In genomic region chr13:73939603-73940002, GRCh38 we compare ENCODE assay signal across 24 cellular contexts.
DNase-seq lines count a peak whose midpoint lies in the region; ATAC-seq and TF ChIP-seq lines count a peak whose summit lies in the region.
"Had no signal": no experiment of that assay in that cellular context is flagged by ENCODE, and none has a peak within 500 bp of the region (broad histone marks: within the 10 kb centered on the region; RNA-seq: fewer than 3 reads in every experiment).

No MANE protein-coding gene starts in this region.

- H3K27me3 ChIP-seq in DND-41 (ENCODE audit: insufficient read depth, low read length, poor library complexity): no peaks in the 10 kb centered on the region
- H3K27me3 ChIP-seq in naive thymus-derived CD4-positive, alpha-beta T cell (ENCODE audit: control insufficient read depth in 2 of 2, insufficient read depth in 2 of 2, low read length in 2 of 2): no peaks in the 10 kb centered on the region
- H3K27me3 ChIP-seq in vagina: no peaks in the 10 kb centered on the region
- H3K27me3 ChIP-seq: ascending aorta had no signal

- H3K27ac ChIP-seq in DND-41 (ENCODE audit: low read length) (peak overlapping the region; percentile 17; the same call in 1 of the 2 replicates), vagina (no peak overlapping the region)
- H3K27ac ChIP-seq in naive thymus-derived CD4-positive, alpha-beta T cell (ENCODE audit: low read depth, low read length): no peak overlapping the region
- H3K27ac ChIP-seq: ascending aorta, psoas muscle had no signal

- H3K27ac Mint-ChIP-seq in activated T-cell treated with anti-CD3 and anti-CD28 coated beads, Interleukin-2, amount 50 U/mL, for 72 hours: no peak overlapping the region
- H3K27ac Mint-ChIP-seq in activated T-cell treated with anti-CD3 and anti-CD28 coated beads, Interleukin-2, amount 50 U/mL, for 24 hours: no peak overlapping the region
- no peak overlapping the region for H3K27ac Mint-ChIP-seq in WTC11
- H3K27ac Mint-ChIP-seq in naive thymus-derived CD4-positive, alpha-beta T cell: peak overlapping the region in 8 of 9 donors; percentile 25 to 79 (median 48)
- H3K27ac Mint-ChIP-seq: B cell; dendritic cell treated with granulocyte-macrophage colony-stimulating factor and Interleukin-4, amounts not matched to agents 40 ng/mL and 50 ng/mL, for 4 days; T-helper 17 cell; type B pancreatic cell had no signal

- H3K4me2 ChIP-seq in DND-41 (ENCODE audit: insufficient read depth, low read length): no peak overlapping the region

- CTCF ChIA-PET in WTC11 (lab: Charles Lee): no interaction called here
- CTCF ChIA-PET in naive thymus-derived CD4-positive, alpha-beta T cell (lab: Charles Lee): interaction anchor here (1.1 kb wide), 1 partner anchor 349 kb away, joined by 3 read pairs; no protein-coding TSS in a partner anchor

- H3K4me1 Mint-ChIP-seq in activated T-cell treated with anti-CD3 and anti-CD28 coated beads, Interleukin-2, amount 50 U/mL, for 72 hours (ENCODE audit: low read depth): peaks cover 75% of the 10 kb centered on the region
- H3K4me1 Mint-ChIP-seq in activated T-cell treated with anti-CD3 and anti-CD28 coated beads, Interleukin-2, amount 50 U/mL, for 24 hours (ENCODE audit: low read depth): peaks cover 79% of the 10 kb centered on the region
- H3K4me1 Mint-ChIP-seq in WTC11: peaks cover 46% of the 10 kb centered on the region
- H3K4me1 Mint-ChIP-seq in naive thymus-derived CD4-positive, alpha-beta T cell: peaks cover 37 to 94% (median 83%) of the 10 kb centered on the region in 7 donors

- no peaks in the 10 kb centered on the region for H3K9me3 Mint-ChIP-seq in activated T-cell treated with anti-CD3 and anti-CD28 coated beads, Interleukin-2, amount 50 U/mL, for 72 hours
- H3K9me3 Mint-ChIP-seq in activated T-cell treated with anti-CD3 and anti-CD28 coated beads, Interleukin-2, amount 50 U/mL, for 24 hours: no peaks in the 10 kb centered on the region
- 0 out of 2 replicates have a peak, but pooled peaks cover 2% of the 10 kb centered on the region for H3K9me3 Mint-ChIP-seq in WTC11
- H3K9me3 Mint-ChIP-seq in naive thymus-derived CD4-positive, alpha-beta T cell: peaks cover 0 to 1% (median 0%) of the 10 kb centered on the region in 11 donors
- H3K9me3 Mint-ChIP-seq: dendritic cell treated with granulocyte-macrophage colony-stimulating factor and Interleukin-4, amounts not matched to agents 40 ng/mL and 50 ng/mL, for 4 days; type B pancreatic cell had no signal

- no peak overlapping the region for H2AFZ ChIP-seq in DND-41 (ENCODE audit: low read depth, low read length)

- no peaks in the 10 kb centered on the region for H3K27me3 Mint-ChIP-seq in activated T-cell treated with anti-CD3 and anti-CD28 coated beads, Interleukin-2, amount 50 U/mL, for 72 hours (ENCODE audit: low read depth)
- H3K27me3 Mint-ChIP-seq in activated T-cell treated with anti-CD3 and anti-CD28 coated beads, Interleukin-2, amount 50 U/mL, for 24 hours: no peaks in the 10 kb centered on the region
- H3K27me3 Mint-ChIP-seq in WTC11 (ENCODE audit: low read depth): no peaks in the 10 kb centered on the region
- no peaks in the 10 kb centered on the region for H3K27me3 Mint-ChIP-seq in naive thymus-derived CD4-positive, alpha-beta T cell
- H3K27me3 Mint-ChIP-seq: B cell; dendritic cell treated with granulocyte-macrophage colony-stimulating factor and Interleukin-4, amounts not matched to agents 40 ng/mL and 50 ng/mL, for 4 days; T-helper 17 cell; type B pancreatic cell had no signal

- H3K9me3 ChIP-seq in DND-41 (ENCODE audit: insufficient read depth, low read length, severe bottlenecking) (no peaks in the 10 kb centered on the region), vagina (no peaks in the 10 kb centered on the region)
- H3K9me3 ChIP-seq in naive thymus-derived CD4-positive, alpha-beta T cell (ENCODE audit: control insufficient read depth in 2 of 3, low read length in 3 of 3): no peaks in the 10 kb centered on the region
- H3K9me3 ChIP-seq: A549, ascending aorta, Caco-2, psoas muscle had no signal

- no peak for TF ChIP-seq POLR2A in vagina (IDR thresholded peaks at IDR 0.05)

- H4K20me1 ChIP-seq in DND-41 (ENCODE audit: insufficient read depth, low read length): peaks cover 15% of the 10 kb centered on the region

- no peak overlapping the region for H3K9ac ChIP-seq in DND-41 (ENCODE audit: low read depth, low read length)

- H3K4me3 ChIP-seq in DND-41 (ENCODE audit: low read depth in 1 of 2, low read length in 2 of 2) (no peak overlapping the region), vagina (no peak overlapping the region)
- no peak overlapping the region for H3K4me3 ChIP-seq in naive thymus-derived CD4-positive, alpha-beta T cell (ENCODE audit: low read length)
- H3K4me3 ChIP-seq: A549, ascending aorta, psoas muscle had no signal

- peak overlapping the region in 1 of 2 donors; percentile 19 for H3K4me3 Mint-ChIP-seq in activated T-cell treated with anti-CD3 and anti-CD28 coated beads, Interleukin-2, amount 50 U/mL, for 72 hours
- H3K4me3 Mint-ChIP-seq in activated T-cell treated with anti-CD3 and anti-CD28 coated beads, Interleukin-2, amount 50 U/mL, for 24 hours: no peak overlapping the region
- H3K4me3 Mint-ChIP-seq in WTC11: no peak overlapping the region
- H3K4me3 Mint-ChIP-seq in naive thymus-derived CD4-positive, alpha-beta T cell: peak overlapping the region in 7 of 10 donors; percentile 9 to 49 (median 41)
- H3K4me3 Mint-ChIP-seq: B cell; dendritic cell treated with granulocyte-macrophage colony-stimulating factor and Interleukin-4, amounts not matched to agents 40 ng/mL and 50 ng/mL, for 4 days; T-helper 17 cell; type B pancreatic cell had no signal

- POLR2A ChIA-PET in WTC11 (lab: Charles Lee): no interaction called here
- POLR2A ChIA-PET in naive thymus-derived CD4-positive, alpha-beta T cell (lab: Charles Lee): no interaction called here

- H3K4me1 ChIP-seq in DND-41 (ENCODE audit: insufficient read depth, low read length) (no peaks in the 10 kb centered on the region), vagina (no peaks in the 10 kb centered on the region)
- peaks cover 22 to 41% of the 10 kb centered on the region in 2 donors for H3K4me1 ChIP-seq in naive thymus-derived CD4-positive, alpha-beta T cell (ENCODE audit: control insufficient read depth in 2 of 2, insufficient read depth in 2 of 2, low read length in 2 of 2)
- H3K4me1 ChIP-seq: ascending aorta, Caco-2, psoas muscle had no signal

- intact Hi-C loops in naive thymus-derived CD4-positive, alpha-beta T cell (cut with micrococcal nuclease): loop anchor here (2.0 to 5.0 kb wide), 3 partner anchors 15 to 293 kb away; no protein-coding TSS in a partner anchor
- intact Hi-C loops in vagina (cut with DNase I): no loop called here

- peaks cover 66% of the 10 kb centered on the region for H3K79me2 ChIP-seq in DND-41 (ENCODE audit: insufficient read depth, low read length)

- peaks cover 0 to 5% of the 10 kb centered on the region in 2 donors for H3K36me3 Mint-ChIP-seq in activated T-cell treated with anti-CD3 and anti-CD28 coated beads, Interleukin-2, amount 50 U/mL, for 72 hours (ENCODE audit: insufficient read depth in 2 of 2)
- H3K36me3 Mint-ChIP-seq in activated T-cell treated with anti-CD3 and anti-CD28 coated beads, Interleukin-2, amount 50 U/mL, for 24 hours (ENCODE audit: low read depth): peaks cover 51% of the 10 kb centered on the region
- H3K36me3 Mint-ChIP-seq in WTC11: peaks cover 2% of the 10 kb centered on the region; the same call in 1 of the 2 replicates
- H3K36me3 Mint-ChIP-seq in naive thymus-derived CD4-positive, alpha-beta T cell: peaks cover 18 to 47% (median 29%) of the 10 kb centered on the region in 5 donors

- TF ChIP-seq CTCF in DND-41 (IDR thresholded peaks at IDR 0.05; ENCODE audit: borderline replicate concordance, extremely low read depth, low read length, poor library complexity, severe bottlenecking) (no peak), WTC11 (IDR thresholded peaks at IDR 0.05) (no peak), vagina (IDR thresholded peaks at IDR 0.05) (no peak)

- no peak for DNase-seq in activated T-cell treated with anti-CD3 and anti-CD28 coated beads, Interleukin-2, amount 50 U/mL, for 72 hours
- no peak for DNase-seq in activated T-cell treated with anti-CD3 and anti-CD28 coated beads, Interleukin-2, amount 50 U/mL, for 24 hours
- DNase-seq in DND-41 (no peak), WTC11 (ENCODE audit: low spot score) (no peak), mesenteric fat pad (ENCODE audit: low spot score) (no peak), vagina (ENCODE audit: extremely low spot score in 2 of 2) (no peak)
- DNase-seq in naive thymus-derived CD4-positive, alpha-beta T cell: peak in 2 of 9 donors; percentile 14 to 15
- DNase-seq in stimulated activated CD4-positive, alpha-beta T cell treated with anti-CD3 and anti-CD28 coated beads, Interleukin-4, amount 100 ng/mL, for 24 hours: no peak
- DNase-seq: activated CD4-positive, alpha-beta T cell treated with anti-CD3 and anti-CD28 coated beads, Interleukin-2, amount 50 U/mL, for 1 hour; activated CD8-positive, alpha-beta memory T cell treated with anti-CD3 and anti-CD28 coated beads, Interleukin-2, amount 50 U/mL, for 4 hours; activated effector memory CD4-positive, alpha-beta T cell treated with anti-CD3 and anti-CD28 coated beads, Interleukin-2, amount 50 U/mL, for 16 hours; Caco-2; caudate nucleus; kidney; NCI-H1694 treated with DMSO at 0.1 percent for 48 hours; NCI-H524; psoas muscle; stimulated activated CD8-positive, alpha-beta memory T cell treated with anti-CD3 and anti-CD28 coated beads, Interleukin-4, amount 100 ng/mL, for 48 hours; T-helper 17 cell had no signal

- peaks cover 58% of the 10 kb centered on the region for H3K36me3 ChIP-seq in DND-41 (ENCODE audit: insufficient read depth, low read length)
- peaks cover 5 to 8% (median 7%) of the 10 kb centered on the region in 3 experiments for H3K36me3 ChIP-seq in naive thymus-derived CD4-positive, alpha-beta T cell (ENCODE audit: control insufficient read depth in 2 of 3, insufficient read depth in 3 of 3, low read length in 3 of 3)
- no peaks in the 10 kb centered on the region for H3K36me3 ChIP-seq in vagina
- H3K36me3 ChIP-seq: ascending aorta had no signal

- peak; percentile 10 to 33 for ATAC-seq in activated T-cell treated with anti-CD3 and anti-CD28 coated beads, Interleukin-2, amount 50 U/mL, for 72 hours (replicated peaks in 1 of 2)
- ATAC-seq in DND-41 (ENCODE audit: insufficient read depth, low read depth): peak; percentile 73; the same call in 2 of the 3 replicates
- ATAC-seq in WTC11: 0 out of 2 replicates have a peak, but pooled peaks have one; percentile 17
- no peak for ATAC-seq in naive thymus-derived CD4-positive, alpha-beta T cell
- ATAC-seq: T-helper 17 cell had no signal

TF ChIP-seq in WTC11, 78 proteins besides CTCF, POLR2A, EP300 and RAD21:
- no peak for TF ChIP-seq TEAD1 (CRISPR knock-in tag; IDR thresholded peaks at IDR 0.05)

Comparison
In these comparisons a context has a peak if more than half of its experiments do, and no peak if none do; other contexts are left out.
1. H3K27ac Mint-ChIP-seq: peak in naive thymus-derived CD4-positive, alpha-beta T cell (8 of 9); none in activated T-cell treated with anti-CD3 and anti-CD28 coated beads, Interleukin-2, amount 50 U/mL, for 72 hours (single experiment), activated T-cell treated with anti-CD3 and anti-CD28 coated beads, Interleukin-2, amount 50 U/mL, for 24 hours (single experiment) and WTC11 (single experiment).
2. H3K4me3 Mint-ChIP-seq: peak in naive thymus-derived CD4-positive, alpha-beta T cell (7 of 10); none in activated T-cell treated with anti-CD3 and anti-CD28 coated beads, Interleukin-2, amount 50 U/mL, for 24 hours (single experiment) and WTC11 (single experiment).